1 cellular context compared by ENCODE assay signal in the genomic region with DNA sequence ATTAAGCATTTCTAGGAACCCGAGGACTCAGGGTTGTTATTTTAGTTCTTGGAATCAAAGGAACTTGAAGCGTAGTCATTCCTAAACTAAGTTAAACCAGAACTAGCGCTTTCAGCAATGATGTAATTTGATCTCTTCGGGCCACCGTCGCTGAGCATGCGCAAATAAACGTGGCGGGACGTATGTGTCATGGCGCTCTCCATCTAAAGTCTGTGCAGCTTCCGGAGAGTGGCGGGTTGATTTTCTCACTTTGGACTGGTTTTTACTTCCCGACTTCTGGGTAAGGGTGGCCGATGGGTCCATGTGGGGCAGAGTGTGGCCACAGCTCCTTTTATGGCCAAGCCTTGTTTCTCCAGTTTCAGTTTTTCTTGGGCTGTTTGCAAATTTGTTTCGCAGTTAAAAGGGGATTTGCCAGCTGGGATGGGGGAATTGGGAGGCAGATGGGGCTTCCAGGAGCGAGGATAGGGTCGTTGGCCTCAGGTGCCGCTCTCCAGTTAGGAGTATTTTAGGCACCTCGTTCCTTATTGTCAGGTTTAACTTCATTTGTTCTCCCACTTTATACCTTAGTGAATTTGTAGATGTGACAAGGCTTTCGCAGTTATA.
TF ChIP-seq lines count a peak whose summit lies in the region.

TSS of gene CDKAL1 (plus strand) at position 163 of the 603 bp plus-strand sequence. CDS start 11,894 bp downstream, outside the sequence.

TF ChIP-seq in HepG2, 621 proteins besides CTCF, POLR2A, EP300 and RAD21 (continued from another document and continues in another):
- TF ChIP-seq ZNF784 (CRISPR knock-in tag; IDR thresholded peaks at IDR 0.05; ENCODE audit: borderline replicate concordance): no peak; the same call in 1 of the 2 replicates
- peak; percentile 59 for TF ChIP-seq ZFX (CRISPR knock-in tag; IDR thresholded peaks at IDR 0.05; ENCODE audit: low read depth)
- TF ChIP-seq ZNF431 (CRISPR knock-in tag; IDR thresholded peaks at IDR 0.05; ENCODE audit: borderline replicate concordance, low read depth): no peak
- TF ChIP-seq ATRX (CRISPR knock-in tag; IDR thresholded peaks at IDR 0.05; ENCODE audit: borderline replicate concordance): no peak
- TF ChIP-seq, protein P1, sequence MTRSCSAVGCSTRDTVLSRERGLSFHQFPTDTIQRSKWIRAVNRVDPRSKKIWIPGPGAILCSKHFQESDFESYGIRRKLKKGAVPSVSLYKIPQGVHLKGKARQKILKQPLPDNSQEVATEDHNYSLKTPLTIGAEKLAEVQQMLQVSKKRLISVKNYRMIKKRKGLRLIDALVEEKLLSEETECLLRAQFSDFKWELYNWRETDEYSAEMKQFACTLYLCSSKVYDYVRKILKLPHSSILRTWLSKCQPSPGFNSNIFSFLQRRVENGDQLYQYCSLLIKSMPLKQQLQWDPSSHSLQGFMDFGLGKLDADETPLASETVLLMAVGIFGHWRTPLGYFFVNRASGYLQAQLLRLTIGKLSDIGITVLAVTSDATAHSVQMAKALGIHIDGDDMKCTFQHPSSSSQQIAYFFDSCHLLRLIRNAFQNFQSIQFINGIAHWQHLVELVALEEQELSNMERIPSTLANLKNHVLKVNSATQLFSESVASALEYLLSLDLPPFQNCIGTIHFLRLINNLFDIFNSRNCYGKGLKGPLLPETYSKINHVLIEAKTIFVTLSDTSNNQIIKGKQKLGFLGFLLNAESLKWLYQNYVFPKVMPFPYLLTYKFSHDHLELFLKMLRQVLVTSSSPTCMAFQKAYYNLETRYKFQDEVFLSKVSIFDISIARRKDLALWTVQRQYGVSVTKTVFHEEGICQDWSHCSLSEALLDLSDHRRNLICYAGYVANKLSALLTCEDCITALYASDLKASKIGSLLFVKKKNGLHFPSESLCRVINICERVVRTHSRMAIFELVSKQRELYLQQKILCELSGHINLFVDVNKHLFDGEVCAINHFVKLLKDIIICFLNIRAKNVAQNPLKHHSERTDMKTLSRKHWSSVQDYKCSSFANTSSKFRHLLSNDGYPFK (CRISPR knock-in tag; IDR thresholded peaks at IDR 0.05; ENCODE audit: borderline replicate concordance): peak; percentile 86; the same call in 1 of the 2 replicates
- peak; percentile 77 for TF ChIP-seq TBX2 (CRISPR knock-in tag; IDR thresholded peaks at IDR 0.05; ENCODE audit: borderline replicate concordance)
- TF ChIP-seq SETDB1 (CRISPR knock-in tag; IDR thresholded peaks at IDR 0.05; ENCODE audit: borderline replicate concordance): no peak
- TF ChIP-seq, protein P2, sequence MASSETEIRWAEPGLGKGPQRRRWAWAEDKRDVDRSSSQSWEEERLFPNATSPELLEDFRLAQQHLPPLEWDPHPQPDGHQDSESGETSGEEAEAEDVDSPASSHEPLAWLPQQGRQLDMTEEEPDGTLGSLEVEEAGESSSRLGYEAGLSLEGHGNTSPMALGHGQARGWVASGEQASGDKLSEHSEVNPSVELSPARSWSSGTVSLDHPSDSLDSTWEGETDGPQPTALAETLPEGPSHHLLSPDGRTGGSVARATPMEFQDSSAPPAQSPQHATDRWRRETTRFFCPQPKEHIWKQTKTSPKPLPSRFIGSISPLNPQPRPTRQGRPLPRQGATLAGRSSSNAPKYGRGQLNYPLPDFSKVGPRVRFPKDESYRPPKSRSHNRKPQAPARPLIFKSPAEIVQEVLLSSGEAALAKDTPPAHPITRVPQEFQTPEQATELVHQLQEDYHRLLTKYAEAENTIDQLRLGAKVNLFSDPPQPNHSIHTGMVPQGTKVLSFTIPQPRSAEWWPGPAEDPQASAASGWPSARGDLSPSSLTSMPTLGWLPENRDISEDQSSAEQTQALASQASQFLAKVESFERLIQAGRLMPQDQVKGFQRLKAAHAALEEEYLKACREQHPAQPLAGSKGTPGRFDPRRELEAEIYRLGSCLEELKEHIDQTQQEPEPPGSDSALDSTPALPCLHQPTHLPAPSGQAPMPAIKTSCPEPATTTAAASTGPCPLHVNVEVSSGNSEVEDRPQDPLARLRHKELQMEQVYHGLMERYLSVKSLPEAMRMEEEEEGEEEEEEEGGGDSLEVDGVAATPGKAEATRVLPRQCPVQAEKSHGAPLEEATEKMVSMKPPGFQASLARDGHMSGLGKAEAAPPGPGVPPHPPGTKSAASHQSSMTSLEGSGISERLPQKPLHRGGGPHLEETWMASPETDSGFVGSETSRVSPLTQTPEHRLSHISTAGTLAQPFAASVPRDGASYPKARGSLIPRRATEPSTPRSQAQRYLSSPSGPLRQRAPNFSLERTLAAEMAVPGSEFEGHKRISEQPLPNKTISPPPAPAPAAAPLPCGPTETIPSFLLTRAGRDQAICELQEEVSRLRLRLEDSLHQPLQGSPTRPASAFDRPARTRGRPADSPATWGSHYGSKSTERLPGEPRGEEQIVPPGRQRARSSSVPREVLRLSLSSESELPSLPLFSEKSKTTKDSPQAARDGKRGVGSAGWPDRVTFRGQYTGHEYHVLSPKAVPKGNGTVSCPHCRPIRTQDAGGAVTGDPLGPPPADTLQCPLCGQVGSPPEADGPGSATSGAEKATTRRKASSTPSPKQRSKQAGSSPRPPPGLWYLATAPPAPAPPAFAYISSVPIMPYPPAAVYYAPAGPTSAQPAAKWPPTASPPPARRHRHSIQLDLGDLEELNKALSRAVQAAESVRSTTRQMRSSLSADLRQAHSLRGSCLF (CRISPR knock-in tag; IDR thresholded peaks at IDR 0.05; ENCODE audit: borderline replicate concordance): no peak
- TF ChIP-seq MAFF (IDR thresholded peaks at IDR 0.05; ENCODE audit: low read depth, low read length): peak; percentile 40; the same call in 1 of the 2 replicates
- peak; percentile 46; the same call in 1 of the 2 replicates for TF ChIP-seq ZNF563 (CRISPR knock-in tag; IDR thresholded peaks at IDR 0.05)
- TF ChIP-seq ZNF609 (CRISPR knock-in tag; IDR thresholded peaks at IDR 0.05; ENCODE audit: borderline replicate concordance): no peak
- TF ChIP-seq MLXIP (CRISPR knock-in tag; IDR thresholded peaks at IDR 0.05; ENCODE audit: borderline replicate concordance): peak; percentile 64; the same call in 1 of the 2 replicates
- peak; percentile 65; the same call in 1 of the 2 replicates for TF ChIP-seq CREB1 (IDR thresholded peaks at IDR 0.05)
- TF ChIP-seq CREB1 (CRISPR knock-in tag; IDR thresholded peaks at IDR 0.05): peak; percentile 86
- TF ChIP-seq NCOA1 (CRISPR knock-in tag; IDR thresholded peaks at IDR 0.05): no peak
- no peak for TF ChIP-seq RBAK (CRISPR knock-in tag; IDR thresholded peaks at IDR 0.05)
- TF ChIP-seq ZNF441 (CRISPR knock-in tag; IDR thresholded peaks at IDR 0.05; ENCODE audit: borderline replicate concordance): peak; percentile 56; the same call in 1 of the 2 replicates
- TF ChIP-seq ZNF230 (CRISPR knock-in tag; IDR thresholded peaks at IDR 0.05): no peak
- no peak for TF ChIP-seq ZBTB33 (CRISPR knock-in tag; IDR thresholded peaks at IDR 0.05)
- TF ChIP-seq TCF7L2 (IDR thresholded peaks at IDR 0.05; ENCODE audit: low read depth, low read length): no peak
- TF ChIP-seq, protein P3, sequence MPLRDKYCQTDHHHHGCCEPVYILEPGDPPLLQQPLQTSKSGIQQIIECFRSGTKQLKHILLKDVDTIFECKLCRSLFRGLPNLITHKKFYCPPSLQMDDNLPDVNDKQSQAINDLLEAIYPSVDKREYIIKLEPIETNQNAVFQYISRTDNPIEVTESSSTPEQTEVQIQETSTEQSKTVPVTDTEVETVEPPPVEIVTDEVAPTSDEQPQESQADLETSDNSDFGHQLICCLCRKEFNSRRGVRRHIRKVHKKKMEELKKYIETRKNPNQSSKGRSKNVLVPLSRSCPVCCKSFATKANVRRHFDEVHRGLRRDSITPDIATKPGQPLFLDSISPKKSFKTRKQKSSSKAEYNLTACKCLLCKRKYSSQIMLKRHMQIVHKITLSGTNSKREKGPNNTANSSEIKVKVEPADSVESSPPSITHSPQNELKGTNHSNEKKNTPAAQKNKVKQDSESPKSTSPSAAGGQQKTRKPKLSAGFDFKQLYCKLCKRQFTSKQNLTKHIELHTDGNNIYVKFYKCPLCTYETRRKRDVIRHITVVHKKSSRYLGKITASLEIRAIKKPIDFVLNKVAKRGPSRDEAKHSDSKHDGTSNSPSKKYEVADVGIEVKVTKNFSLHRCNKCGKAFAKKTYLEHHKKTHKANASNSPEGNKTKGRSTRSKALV (CRISPR knock-in tag; IDR thresholded peaks at IDR 0.05): 0 out of 2 replicates have a peak, but pooled peaks have one; percentile 48
- no peak; the same call in 1 of the 2 replicates for TF ChIP-seq ZKSCAN8 (CRISPR knock-in tag; IDR thresholded peaks at IDR 0.05; ENCODE audit: borderline replicate concordance)
- peak; percentile 86; the same call in 1 of the 2 replicates for TF ChIP-seq ZNF788 (CRISPR knock-in tag; IDR thresholded peaks at IDR 0.05; ENCODE audit: borderline replicate concordance)
- TF ChIP-seq KAT8 (CRISPR knock-in tag; IDR thresholded peaks at IDR 0.05): peak; percentile 99
- no peak; the same call in 1 of the 2 replicates for TF ChIP-seq EEA1 (CRISPR knock-in tag; IDR thresholded peaks at IDR 0.05; ENCODE audit: borderline replicate concordance)
- peak; percentile 85; the same call in 1 of the 2 replicates for TF ChIP-seq ELF4 (CRISPR knock-in tag; IDR thresholded peaks at IDR 0.05; ENCODE audit: borderline replicate concordance)
- peak; percentile 23; the same call in 1 of the 2 replicates for TF ChIP-seq ZNF607 (CRISPR knock-in tag; IDR thresholded peaks at IDR 0.05; ENCODE audit: borderline replicate concordance)
- no peak for TF ChIP-seq IKZF1 (IDR thresholded peaks at IDR 0.05)
- no peak for TF ChIP-seq ZNF468 (CRISPR knock-in tag; IDR thresholded peaks at IDR 0.05)
